8 cellular contexts compared by ENCODE assay signal in the genomic region with DNA sequence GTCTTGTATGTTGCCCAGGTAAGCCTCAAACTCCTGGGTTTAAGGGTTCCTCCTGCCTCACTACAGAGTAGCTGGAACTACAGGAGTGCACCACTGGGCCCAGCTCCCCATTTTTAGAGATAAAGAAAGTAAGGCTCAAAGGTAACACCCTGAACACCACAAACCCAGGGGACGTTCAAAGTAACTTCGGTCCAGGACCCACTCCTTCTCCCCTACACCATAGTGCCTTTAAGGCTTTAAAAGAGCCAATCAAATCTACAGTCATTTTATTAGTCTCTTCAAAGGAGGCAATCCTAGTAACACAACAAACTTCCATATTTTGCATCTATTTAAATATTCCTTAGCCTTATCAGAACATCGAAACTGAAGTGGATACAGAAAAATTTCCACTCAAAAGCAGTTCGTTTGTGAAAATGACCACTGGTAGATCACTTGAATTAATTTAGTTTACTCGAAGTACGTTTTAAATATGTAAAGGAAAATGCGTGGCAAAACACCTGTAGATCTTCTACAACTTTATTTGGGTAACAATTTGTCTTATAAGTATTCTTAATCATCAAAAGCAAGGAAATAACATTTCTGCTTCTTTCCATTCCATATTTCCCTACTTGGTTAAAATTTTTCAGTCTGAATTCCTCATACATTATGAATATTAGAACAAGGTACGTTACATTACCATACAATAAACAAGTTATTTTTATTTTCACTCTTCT. TPM values are rescaled to one million over a fixed set of nuclear protein-coding genes. Genes with fewer than 3 reads are reported as not detected.
A peak's percentile ranks its signal among the peaks of the same experiment; 100 is the strongest.
DNase-seq lines count a peak whose midpoint lies in the region; ATAC-seq and TF ChIP-seq lines count a peak whose summit lies in the region.

No MANE protein-coding gene starts in this region.

- 41% methylated on average over 7 of the region's 8 CpGs for WGBS in HUES64

- DNase-seq in CD14-positive monocyte (ENCODE audit: low spot score) (no peak), adipocyte (ENCODE audit: low read depth) (peak; percentile 31), kidney glomerular epithelial cell (lab: John Stamatoyannopoulos, UW) (peak; percentile 28), NCI-H187 (lab: John Stamatoyannopoulos, UW) (no peak), AG20443 (ENCODE audit: low spot score) (no peak)

- no peaks in the 10 kb centered on the region for H3K36me3 Mint-ChIP-seq in CD14-positive monocyte

- peak overlapping the region; percentile 80 to 96 (median 92) for H3K27ac Mint-ChIP-seq in CD14-positive monocyte

- H3K9me3 Mint-ChIP-seq in CD14-positive monocyte = no peaks in the 10 kb centered on the region

- no peaks in the 10 kb centered on the region for H3K27me3 ChIP-seq in HUES64 (ENCODE audit: insufficient read depth, low read length)
- H3K27me3 ChIP-seq in adipocyte (replicated peaks; ENCODE audit: control insufficient read depth, insufficient read depth, low read length) = no peaks in the 10 kb centered on the region

- peaks cover 62% of the 10 kb centered on the region for H3K4me1 Mint-ChIP-seq in CD14-positive monocyte

- H3K4me1 ChIP-seq in HUES64 (ENCODE audit: insufficient read depth, low read length) (peaks cover 31% of the 10 kb centered on the region), adipocyte (ENCODE audit: control insufficient read depth, insufficient read depth, low read length) (peaks cover 43% of the 10 kb centered on the region)

- H3K9me3 ChIP-seq in HUES64 (ENCODE audit: insufficient read depth, low read depth, low read length) = no peaks in the 10 kb centered on the region
- H3K9me3 ChIP-seq in adipocyte (ENCODE audit: control insufficient read depth, low read length) = no peaks in the 10 kb centered on the region

- intact Hi-C loops in CD14-positive monocyte (cut with micrococcal nuclease) = loop anchor here (5.0 to 10.0 kb wide), 7 partner anchors 114 to 676 kb away; a partner anchor contains a TSS

- H3K36me3 ChIP-seq in HUES64 (ENCODE audit: insufficient read depth, low read length) = no peaks in the 10 kb centered on the region
- no peaks in the 10 kb centered on the region for H3K36me3 ChIP-seq in adipocyte (ENCODE audit: control insufficient read depth, insufficient read depth, low read length, severe bottlenecking)

- H3K27ac ChIP-seq in HUES64 (ENCODE audit: low read depth, low read length) = peak overlapping the region; percentile 100
- H3K27ac ChIP-seq in temporal lobe (ENCODE audit: low read depth, low read length) = peak overlapping the region; percentile 92

- H3K9ac ChIP-seq in HUES64 (ENCODE audit: low read depth, low read length) = peak overlapping the region; percentile 97; the same call in 1 of the 2 replicates
- H3K9ac ChIP-seq in adipocyte (ENCODE audit: low read length) = peak overlapping the region; percentile 96

- H3K4me3 Mint-ChIP-seq in CD14-positive monocyte = peak overlapping the region; percentile 82 to 95

- no peak for ATAC-seq in HG03565 (IDR thresholded peaks at IDR 0.05; ENCODE audit: unreplicated experiment)

- H3K4me3 ChIP-seq in HUES64 (ENCODE audit: low read length) (peak overlapping the region; percentile 76), adipocyte (ENCODE audit: low read length) (peak overlapping the region; percentile 85)

- TF ChIP-seq CTCF in CD14-positive monocyte (IDR thresholded peaks at IDR 0.05) = no peak

- H3K27me3 Mint-ChIP-seq in CD14-positive monocyte (ENCODE audit: low read depth in 3 of 3) = no peaks in the 10 kb centered on the region

RNA-seq across cellular contexts. Expression of a gene that starts 1.8 kb away (rescaled TPM):
- polyA plus RNA-seq in CD14-positive monocyte = 1 to 10 TPM; 7.2 to 10.0 TPM
- 20.5 TPM for polyA plus RNA-seq in HUES64 (2013, experiment 1 of 2)
- polyA plus RNA-seq in HUES64 (2013, experiment 2 of 2) = 16.9 TPM
- 64.9 TPM for total RNA-seq in temporal lobe

Comparison
In these comparisons a context has a peak if more than half of its experiments do, and no peak if none do; other contexts are left out.
1. DNase-seq: peak in adipocyte (single experiment) and kidney glomerular epithelial cell (single experiment); none in CD14-positive monocyte (single experiment), NCI-H187 (0 of 2) and AG20443 (single experiment).